In genomic region chr4:4430492-4431195, GRCh38 we compare ENCODE assay signal across 9 cellular contexts. TPM values are rescaled to one million over a fixed set of nuclear protein-coding genes. Genes with fewer than 3 reads are reported as not detected.
DNase-seq lines count a peak whose midpoint lies in the region; ATAC-seq and TF ChIP-seq lines count a peak whose summit lies in the region.
"Had no signal": no experiment of that assay in that cellular context is flagged by ENCODE, and none has a peak within 500 bp of the region (broad histone marks: within the 10 kb centered on the region; RNA-seq: fewer than 3 reads in every experiment).

No MANE protein-coding gene starts in this region.

- TF ChIP-seq EP300 in gastroesophageal sphincter (IDR thresholded peaks at IDR 0.05), result no peak

- no peaks in the 10 kb centered on the region for H3K36me3 Mint-ChIP-seq in natural killer cell
- H3K36me3 Mint-ChIP-seq in natural killer cell treated with Interleukin-12 subunit alpha and Interleukin-12 subunit beta and Interleukin-15 and Interleukin-18, amount 100 ng/mL, for 72 hours, result no peaks in the 10 kb centered on the region

- H3K27ac Mint-ChIP-seq in natural killer cell, result no peak overlapping the region
- H3K27ac Mint-ChIP-seq in natural killer cell treated with Interleukin-12 subunit alpha and Interleukin-12 subunit beta and Interleukin-15 and Interleukin-18, amount 100 ng/mL, for 72 hours, result no peak overlapping the region

- H3K4me1 Mint-ChIP-seq in natural killer cell, result peaks cover 0 to 7% of the 10 kb centered on the region in 2 donors
- peaks cover 0 to 9% of the 10 kb centered on the region in 2 donors for H3K4me1 Mint-ChIP-seq in natural killer cell treated with Interleukin-12 subunit alpha and Interleukin-12 subunit beta and Interleukin-15 and Interleukin-18, amount 100 ng/mL, for 72 hours (ENCODE audit: low read depth in 2 of 2)

- intact Hi-C loops in natural killer cell (cut with micrococcal nuclease), result loop anchor here (1.0 to 2.0 kb wide), 2 partner anchors 170 to 178 kb away; no protein-coding TSS in a partner anchor
- intact Hi-C loops in psoas muscle (cut with DNase I), result no loop called here

- H3K27me3 Mint-ChIP-seq in natural killer cell (ENCODE audit: low read depth in 2 of 2), result no peaks in the 10 kb centered on the region
- no peaks in the 10 kb centered on the region for H3K27me3 Mint-ChIP-seq in natural killer cell treated with Interleukin-12 subunit alpha and Interleukin-12 subunit beta and Interleukin-15 and Interleukin-18, amount 100 ng/mL, for 72 hours

- DNase-seq in natural killer cell, result peak; percentile 29
- no peak for DNase-seq in natural killer cell treated with Interleukin-12 subunit alpha and Interleukin-12 subunit beta and Interleukin-15 and Interleukin-18, amount 100 ng/mL, for 72 hours (ENCODE audit: low spot score)
- peak; percentile 43 for DNase-seq in NCI-H69 (lab: John Stamatoyannopoulos, UW)
- peak; percentile 13 for DNase-seq in activated T-cell treated with anti-CD3 and anti-CD28 coated beads for 4 hours
- DNase-seq in fibroblast of the conjunctiva (ENCODE audit: low read depth), result peak; percentile 47
- DNase-seq in psoas muscle, result no peak

- H3K4me3 ChIP-seq in psoas muscle (no peak overlapping the region), gastroesophageal sphincter (no peak overlapping the region)

- no peak overlapping the region for H3K4me3 Mint-ChIP-seq in natural killer cell
- H3K4me3 Mint-ChIP-seq in natural killer cell treated with Interleukin-12 subunit alpha and Interleukin-12 subunit beta and Interleukin-15 and Interleukin-18, amount 100 ng/mL, for 72 hours, result no peak overlapping the region

- WGBS in psoas muscle, 3 donors, result 67 to 71% (median 70%) methylated on average over 7 of the region's 7 CpGs
- 71% methylated on average over 4 of the region's 7 CpGs; no CpG with 5 or more reads in 1 of the 2 donors for WGBS in gastroesophageal sphincter (ENCODE audit: low coverage in 1 of 2), 2 donors

- H3K4me1 ChIP-seq in psoas muscle (no peaks in the 10 kb centered on the region), gastroesophageal sphincter (no peaks in the 10 kb centered on the region)

- no peak for TF ChIP-seq POLR2A in gastroesophageal sphincter (IDR thresholded peaks at IDR 0.05)

- H3K9me3 Mint-ChIP-seq in natural killer cell, result no peaks in the 10 kb centered on the region
- no peaks in the 10 kb centered on the region for H3K9me3 Mint-ChIP-seq in natural killer cell treated with Interleukin-12 subunit alpha and Interleukin-12 subunit beta and Interleukin-15 and Interleukin-18, amount 100 ng/mL, for 72 hours

- H3K9me3 ChIP-seq in psoas muscle, result no peaks in the 10 kb centered on the region
- H3K9me3 ChIP-seq in gastroesophageal sphincter, result no peaks in the 10 kb centered on the region
- H3K9me3 ChIP-seq: neutrophil had no signal

- no peaks in the 10 kb centered on the region for H3K27me3 ChIP-seq in psoas muscle (ENCODE audit: insufficient read depth in 3 of 3, low read length in 2 of 3)
- no peaks in the 10 kb centered on the region for H3K27me3 ChIP-seq in gastroesophageal sphincter
- H3K27me3 ChIP-seq: neutrophil had no signal

- peak in 2 of 3 donors; percentile 87 to 91 for ATAC-seq in natural killer cell
- no peak for ATAC-seq in natural killer cell treated with Interleukin-12 subunit alpha and Interleukin-12 subunit beta and Interleukin-15 and Interleukin-18, amount 100 ng/mL, for 72 hours
- peak; percentile 64 for ATAC-seq in HG02943 (IDR thresholded peaks at IDR 0.05; ENCODE audit: low read depth, unreplicated experiment)
- peak; percentile 54 to 71 (median 61) for ATAC-seq in psoas muscle
- ATAC-seq in gastroesophageal sphincter, result no peak

- TF ChIP-seq CTCF in natural killer cell (IDR thresholded peaks at IDR 0.05) (peak; percentile 62), psoas muscle (IDR thresholded peaks at IDR 0.05) (peak; percentile 43), gastroesophageal sphincter (IDR thresholded peaks at IDR 0.05) (peak in 1 of 4 experiments; percentile 25)

- H3K36me3 ChIP-seq in psoas muscle (ENCODE audit: insufficient read depth in 1 of 2, low read depth in 1 of 2), result peaks cover 0 to 53% of the 10 kb centered on the region in 2 donors
- H3K36me3 ChIP-seq in gastroesophageal sphincter, result peaks cover 0 to 86% of the 10 kb centered on the region in 2 donors

- H3K27ac ChIP-seq in psoas muscle (no peak overlapping the region), gastroesophageal sphincter (no peak overlapping the region)
- H3K27ac ChIP-seq: neutrophil had no signal

RNA-seq across cellular contexts. Expression of gene NSG1, which starts 43.7 kb away (rescaled TPM):
- total RNA-seq in natural killer cell (1 to 10 TPM in 2 of 3 donors, not detected in 1; 1.2 to 5.8 TPM), psoas muscle (under 1 TPM in 3 of 4 donors, not detected in 1; 0.11 to 0.50 (median 0.28) TPM), gastroesophageal sphincter (1 to 10 TPM in 2 of 4 donors, under 1 TPM in 2; 0.15 to 4.8 (median 1.4) TPM)
- total RNA-seq in natural killer cell treated with Interleukin-12 subunit alpha and Interleukin-12 subunit beta and Interleukin-15 and Interleukin-18, amount 100 ng/mL, for 72 hours, result under 1 TPM in 1 of 2 donors, not detected in 1; 0.38 TPM
- polyA plus RNA-seq in psoas muscle, result under 1 TPM in 2 of 3 donors, not detected in 1; 0.12 to 0.36 TPM

Comparison
In these comparisons a context has a peak if more than half of its experiments do, and no peak if none do; other contexts are left out.
1. ATAC-seq: peak in natural killer cell (2 of 3), HG02943 (single experiment) and psoas muscle (4 of 4); none in natural killer cell treated with Interleukin-12 subunit alpha and Interleukin-12 subunit beta and Interleukin-15 and Interleukin-18, amount 100 ng/mL, for 72 hours (0 of 2) and gastroesophageal sphincter (single experiment).
2. DNase-seq: peak in natural killer cell (single experiment), NCI-H69 (single experiment), activated T-cell treated with anti-CD3 and anti-CD28 coated beads for 4 hours (single experiment) and fibroblast of the conjunctiva (single experiment); none in natural killer cell treated with Interleukin-12 subunit alpha and Interleukin-12 subunit beta and Interleukin-15 and Interleukin-18, amount 100 ng/mL, for 72 hours (single experiment) and psoas muscle (0 of 2).